In genomic region chr2:155871940-155872339, GRCh38 we compare ENCODE assay signal across 27 cellular contexts.
"Had no signal": no experiment of that assay in that cellular context is flagged by ENCODE, and none has a peak within 500 bp of the region (broad histone marks: within the 10 kb centered on the region; RNA-seq: fewer than 3 reads in every experiment).

No MANE protein-coding gene starts in this region.

- H3K9me3 ChIP-seq: colonic mucosa, esophagus squamous epithelium, gastrocnemius medialis had no signal

- H3K4me1 ChIP-seq: colonic mucosa, esophagus muscularis mucosa, esophagus squamous epithelium, gastrocnemius medialis, gastroesophageal sphincter, heart left ventricle had no signal

- H3K36me3 ChIP-seq: colonic mucosa, esophagus muscularis mucosa, esophagus squamous epithelium, gastrocnemius medialis, gastroesophageal sphincter, heart left ventricle had no signal

- H3K4me3 ChIP-seq: colonic mucosa, coronary artery, dorsolateral prefrontal cortex, esophagus muscularis mucosa, esophagus squamous epithelium, gastrocnemius medialis, gastroesophageal sphincter, heart left ventricle had no signal

- ATAC-seq: effector memory CD8-positive, alpha-beta T cell; esophagus mucosa; gastrocnemius medialis; gastroesophageal sphincter; heart left ventricle had no signal

- H3K27me3 ChIP-seq: colonic mucosa, esophagus squamous epithelium, foreskin keratinocyte, gastrocnemius medialis, gastroesophageal sphincter, heart left ventricle had no signal

- H3K27ac ChIP-seq: colonic mucosa, coronary artery, dorsolateral prefrontal cortex, epithelial cell of prostate, esophagus muscularis mucosa, esophagus squamous epithelium, foreskin keratinocyte, gastrocnemius medialis, gastroesophageal sphincter, heart left ventricle had no signal

- FAIRE-seq: colon, endometrium, endothelial cell of umbilical vein, frontal cortex had no signal

- DNase-seq: colonic mucosa; cortex of kidney; dermis blood vessel endothelial cell; dorsolateral prefrontal cortex; effector CD4-positive, alpha-beta T cell; effector CD8-positive, alpha-beta T cell; effector memory CD4-positive, alpha-beta T cell; effector memory CD8-positive, alpha-beta T cell; endodermal cell; erythroblast; esophagus squamous epithelium; foreskin fibroblast; foreskin melanocyte; gastrocnemius medialis; glutamatergic neuron; head of caudate nucleus; heart left ventricle had no signal
